In the genomic region with DNA sequence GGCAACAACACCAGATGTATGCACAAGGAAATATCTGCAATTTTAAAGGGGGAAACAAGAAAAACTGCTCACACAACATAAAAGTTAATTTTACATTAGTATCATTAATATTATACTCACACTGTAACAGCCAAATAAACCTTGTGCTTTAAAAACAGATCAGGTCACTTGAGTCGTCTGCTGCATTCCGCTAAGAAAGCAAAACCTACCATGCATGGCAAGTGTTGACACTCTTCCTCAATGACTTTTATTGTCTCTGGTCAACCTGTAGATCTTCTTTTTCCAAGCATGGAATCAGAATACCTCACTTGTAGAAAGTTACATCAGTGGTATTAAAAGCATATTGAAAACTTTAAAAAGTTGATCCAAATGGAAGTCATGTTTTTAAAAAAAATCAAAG, we compare ENCODE assay signal across 30 cellular contexts.
DNase-seq lines count a peak whose midpoint lies in the region; ATAC-seq, FAIRE-seq and TF ChIP-seq lines count a peak whose summit lies in the region.
"Had no signal": no experiment of that assay in that cellular context is flagged by ENCODE, and none has a peak within 500 bp of the region (broad histone marks: within the 10 kb centered on the region; RNA-seq: fewer than 3 reads in every experiment).

No MANE protein-coding gene starts in this region.

- peaks cover 9% of the 10 kb centered on the region; the same call in 1 of the 2 replicates for H3K79me2 ChIP-seq in PC-3 (ENCODE audit: low read length)

- no peak overlapping the region for H2AFZ ChIP-seq in PC-3 (ENCODE audit: low read length)
- H2AFZ ChIP-seq: GM23248 had no signal

- POLR2A ChIA-PET in HEK293 (lab: Yijun Ruan, JAX) (no interaction called here), PC-3 (lab: Charles Lee; ENCODE audit: unreplicated experiment) (no interaction called here)
- POLR2A ChIA-PET in activated CD4-positive, alpha-beta T cell treated with anti-CD3 and anti-CD28 coated beads, Interleukin-2, amount 10 ng/mL, durations not matched to agents 7 days and 5 days (lab: Charles Lee), result no interaction called here

- no peaks in the 10 kb centered on the region for H3K9me3 Mint-ChIP-seq in type B pancreatic cell
- H3K9me3 Mint-ChIP-seq in endothelial cell (ENCODE audit: unreplicated experiment), result no peaks in the 10 kb centered on the region
- no peaks in the 10 kb centered on the region for H3K9me3 Mint-ChIP-seq in activated CD4-positive, alpha-beta T cell treated with anti-CD3 and anti-CD28 coated beads, Interleukin-2, amount 10 ng/mL, durations not matched to agents 7 days and 5 days
- H3K9me3 Mint-ChIP-seq: activated naive CD8-positive, alpha-beta T cell treated with anti-CD3 and anti-CD28 coated beads, Interleukin-2, amount 50 U/mL, for 24 hours; dendritic cell treated with granulocyte-macrophage colony-stimulating factor and Interleukin-4, amounts not matched to agents 40 ng/mL and 50 ng/mL, for 4 days; endodermal cell; HFFc6 had no signal

- DNase-seq in RCC 7860 (ENCODE audit: low spot score), result peak; percentile 13
- DNase-seq in kidney tubule cell (ENCODE audit: low spot score), result peak; percentile 54
- no peak for DNase-seq in type B pancreatic cell (ENCODE audit: extremely low spot score, unreplicated experiment)
- no peak for DNase-seq in endothelial cell (ENCODE audit: low spot score)
- no peak for DNase-seq in PC-3
- no peak for DNase-seq in activated CD4-positive, alpha-beta T cell treated with anti-CD3 and anti-CD28 coated beads, Interleukin-2, amount 10 ng/mL, durations not matched to agents 7 days and 5 days
- DNase-seq: activated CD4-positive, alpha-beta memory T cell treated with anti-CD3 and anti-CD28 coated beads for 36 hours; activated CD4-positive, CD25-positive, alpha-beta regulatory T cell treated with anti-CD3 and anti-CD28 coated beads, Interleukin-2, amount 50 U/mL, for 72 hours; activated naive CD4-positive, alpha-beta T cell; activated naive CD8-positive, alpha-beta T cell treated with anti-CD3 and anti-CD28 coated beads, Interleukin-2, amount 50 U/mL, for 24 hours; activated T-cell treated with anti-CD3 and anti-CD28 coated beads, Interleukin-2, amount 50 U/mL, for 72 hours; CD4-positive, CD25-positive, alpha-beta regulatory T cell; central memory CD4-positive, alpha-beta T cell; endodermal cell; GM23248; HFFc6; Kasumi-1; MV-4-11; NCI-H1436 treated with DMSO at 0.1 percent for 48 hours; NCI-H2081 treated with DMSO at 0.1 percent for 48 hours; NCI-H446 treated with DMSO at 0.1 percent for 48 hours; NCI-H82; sigmoid colon; stimulated activated CD4-positive, alpha-beta T cell treated with anti-CD3 and anti-CD28 coated beads, Interleukin-4, amount 100 ng/mL, for 1 hour; tibial artery had no signal

- H3K9ac ChIP-seq in PC-3 (ENCODE audit: low read length), result no peak overlapping the region
- H3K9ac ChIP-seq: GM23248 had no signal

- no peaks in the 10 kb centered on the region for H3K9me3 ChIP-seq in HEK293 (ENCODE audit: control insufficient read depth, insufficient read depth, low read depth, low read length)
- no peaks in the 10 kb centered on the region for H3K9me3 ChIP-seq in PC-3 (ENCODE audit: low read length)
- H3K9me3 ChIP-seq: sigmoid colon, tibial artery had no signal

- no peak for ATAC-seq in PC-3
- ATAC-seq: activated naive CD8-positive, alpha-beta T cell treated with anti-CD3 and anti-CD28 coated beads, Interleukin-2, amount 50 U/mL, for 24 hours; activated T-cell treated with anti-CD3 and anti-CD28 coated beads, Interleukin-2, amount 50 U/mL, for 72 hours; left lobe of liver had no signal

- no peaks in the 10 kb centered on the region for H4K20me1 ChIP-seq in PC-3 (ENCODE audit: low read length)

- peak overlapping the region; percentile 15 for H3K4me3 Mint-ChIP-seq in type B pancreatic cell
- H3K4me3 Mint-ChIP-seq in endothelial cell (ENCODE audit: unreplicated experiment), result no peak overlapping the region
- H3K4me3 Mint-ChIP-seq in activated CD4-positive, alpha-beta T cell treated with anti-CD3 and anti-CD28 coated beads, Interleukin-2, amount 10 ng/mL, durations not matched to agents 7 days and 5 days, result no peak overlapping the region
- H3K4me3 Mint-ChIP-seq: activated CD4-positive, alpha-beta memory T cell treated with anti-CD3 and anti-CD28 coated beads for 36 hours; activated naive CD8-positive, alpha-beta T cell treated with anti-CD3 and anti-CD28 coated beads, Interleukin-2, amount 50 U/mL, for 24 hours; activated T-cell treated with anti-CD3 and anti-CD28 coated beads, Interleukin-2, amount 50 U/mL, for 72 hours; CD4-positive, CD25-positive, alpha-beta regulatory T cell; dendritic cell treated with granulocyte-macrophage colony-stimulating factor and Interleukin-4, amounts not matched to agents 40 ng/mL and 50 ng/mL, for 4 days; endodermal cell; HFFc6 had no signal

- H3K36me3 ChIP-seq in HEK293 (ENCODE audit: control insufficient read depth in 2 of 2, insufficient read depth in 1 of 2, low read length in 2 of 2), result no peaks in the 10 kb centered on the region
- no peaks in the 10 kb centered on the region for H3K36me3 ChIP-seq in PC-3 (ENCODE audit: low read depth, low read length)
- H3K36me3 ChIP-seq: sigmoid colon, tibial artery had no signal

- H3K27ac ChIP-seq in HEK293 (ENCODE audit: extremely low read depth, low read depth, low read length) (no peak overlapping the region), PC-3 (ENCODE audit: low read length) (no peak overlapping the region)
- H3K27ac ChIP-seq: GM23248, tibial artery had no signal

- H3F3A ChIP-seq in PC-3 (ENCODE audit: low read length, unreplicated experiment), result no peaks in the 10 kb centered on the region

- no TSS peak for BruUV-seq in PC-3 (replicated peaks; lab: Mats Ljungman, UMichigan)

- H3K27ac Mint-ChIP-seq in type B pancreatic cell, result no peak overlapping the region
- H3K27ac Mint-ChIP-seq in endothelial cell (ENCODE audit: unreplicated experiment), result no peak overlapping the region
- H3K27ac Mint-ChIP-seq in activated CD4-positive, alpha-beta T cell treated with anti-CD3 and anti-CD28 coated beads, Interleukin-2, amount 10 ng/mL, durations not matched to agents 7 days and 5 days, result no peak overlapping the region
- H3K27ac Mint-ChIP-seq: activated CD4-positive, alpha-beta memory T cell treated with anti-CD3 and anti-CD28 coated beads for 36 hours; activated naive CD8-positive, alpha-beta T cell treated with anti-CD3 and anti-CD28 coated beads, Interleukin-2, amount 50 U/mL, for 24 hours; activated T-cell treated with anti-CD3 and anti-CD28 coated beads, Interleukin-2, amount 50 U/mL, for 72 hours; CD4-positive, CD25-positive, alpha-beta regulatory T cell; dendritic cell treated with granulocyte-macrophage colony-stimulating factor and Interleukin-4, amounts not matched to agents 40 ng/mL and 50 ng/mL, for 4 days; endodermal cell; HFFc6; progenitor cell of endocrine pancreas had no signal

- peak; percentile 78 for FAIRE-seq in RCC 7860 (lab: Jason Lieb, UNC)
- FAIRE-seq: frontal cortex had no signal

- H3K4me3 ChIP-seq in HEK293 (ENCODE audit: low read depth, low read length) (no peak overlapping the region), PC-3 (ENCODE audit: low read length) (no peak overlapping the region)
- H3K4me3 ChIP-seq: GM23248, sigmoid colon, tibial artery had no signal

- intact Hi-C loops in PC-3 (cut with micrococcal nuclease), result no loop called here

- H3K9me2 ChIP-seq in PC-3 (replicated peaks; ENCODE audit: low read length), result no peaks in the 10 kb centered on the region

- TF ChIP-seq CTCF in HEK293 (tag by site-specific recombination; IDR thresholded peaks at IDR 0.05) (no peak), type B pancreatic cell (conservative IDR thresholded peaks at IDR 0.05) (no peak), endothelial cell (IDR thresholded peaks at IDR 0.05; ENCODE audit: unreplicated experiment) (no peak), PC-3 (conservative IDR thresholded peaks at IDR 0.05; ENCODE audit: low read depth, low read length) (no peak)

- peaks cover 73% of the 10 kb centered on the region for H3K4me1 Mint-ChIP-seq in type B pancreatic cell (ENCODE audit: unreplicated experiment)
- H3K4me1 Mint-ChIP-seq in endothelial cell (ENCODE audit: unreplicated experiment), result peaks cover 27% of the 10 kb centered on the region
- no peaks in the 10 kb centered on the region for H3K4me1 Mint-ChIP-seq in activated CD4-positive, alpha-beta T cell treated with anti-CD3 and anti-CD28 coated beads, Interleukin-2, amount 10 ng/mL, durations not matched to agents 7 days and 5 days
- H3K4me1 Mint-ChIP-seq: activated naive CD8-positive, alpha-beta T cell treated with anti-CD3 and anti-CD28 coated beads, Interleukin-2, amount 50 U/mL, for 24 hours; CD4-positive, CD25-positive, alpha-beta regulatory T cell had no signal

- H3K27me3 ChIP-seq in PC-3 (ENCODE audit: low read length), result no peaks in the 10 kb centered on the region
- H3K27me3 ChIP-seq: sigmoid colon, tibial artery had no signal

- H3K36me3 Mint-ChIP-seq in type B pancreatic cell, result no peaks in the 10 kb centered on the region
- no peaks in the 10 kb centered on the region for H3K36me3 Mint-ChIP-seq in endothelial cell (ENCODE audit: low read depth, unreplicated experiment)
- no peaks in the 10 kb centered on the region for H3K36me3 Mint-ChIP-seq in activated CD4-positive, alpha-beta T cell treated with anti-CD3 and anti-CD28 coated beads, Interleukin-2, amount 10 ng/mL, durations not matched to agents 7 days and 5 days (ENCODE audit: low read depth)
- H3K36me3 Mint-ChIP-seq: activated CD4-positive, alpha-beta memory T cell treated with anti-CD3 and anti-CD28 coated beads for 36 hours; CD4-positive, CD25-positive, alpha-beta regulatory T cell had no signal

- CTCF ChIA-PET in HEK293 (lab: Yijun Ruan, JAX) (interaction anchor here (0.6 kb wide), 1 partner anchor 58 kb away, joined by 3 read pairs; no protein-coding TSS in a partner anchor), PC-3 (lab: Charles Lee) (no interaction called here)
- CTCF ChIA-PET in activated CD4-positive, alpha-beta T cell treated with anti-CD3 and anti-CD28 coated beads, Interleukin-2, amount 10 ng/mL, durations not matched to agents 7 days and 5 days (lab: Charles Lee), result no interaction called here

- H3K4me1 ChIP-seq in HEK293 (ENCODE audit: control insufficient read depth, insufficient read depth, low read length) (peaks cover 6% of the 10 kb centered on the region; the same call in 1 of the 2 replicates), PC-3 (ENCODE audit: insufficient read depth, low read length) (peaks cover 23% of the 10 kb centered on the region)

- H3K27me3 Mint-ChIP-seq in type B pancreatic cell, result no peaks in the 10 kb centered on the region
- peaks cover 2% of the 10 kb centered on the region for H3K27me3 Mint-ChIP-seq in endothelial cell (ENCODE audit: unreplicated experiment)
- no peaks in the 10 kb centered on the region for H3K27me3 Mint-ChIP-seq in activated CD4-positive, alpha-beta T cell treated with anti-CD3 and anti-CD28 coated beads, Interleukin-2, amount 10 ng/mL, durations not matched to agents 7 days and 5 days
- H3K27me3 Mint-ChIP-seq: activated CD4-positive, alpha-beta memory T cell treated with anti-CD3 and anti-CD28 coated beads for 36 hours; activated naive CD8-positive, alpha-beta T cell treated with anti-CD3 and anti-CD28 coated beads, Interleukin-2, amount 50 U/mL, for 24 hours; CD4-positive, CD25-positive, alpha-beta regulatory T cell; dendritic cell treated with granulocyte-macrophage colony-stimulating factor and Interleukin-4, amounts not matched to agents 40 ng/mL and 50 ng/mL, for 4 days had no signal

- H3K4me2 ChIP-seq in PC-3 (ENCODE audit: low read length), result no peak overlapping the region

TF ChIP-seq in HEK293, 187 proteins besides CTCF, POLR2A, EP300 and RAD21 (continues in another document):
- TF ChIP-seq ZBTB17 (tag by site-specific recombination; IDR thresholded peaks at IDR 0.05), result no peak

Comparison
In these comparisons a context has a peak if more than half of its experiments do, and no peak if none do; other contexts are left out.
1. DNase-seq: peak in RCC 7860 (single experiment) and kidney tubule cell (single experiment); none in type B pancreatic cell (single experiment), endothelial cell (single experiment), PC-3 (single experiment) and activated CD4-positive, alpha-beta T cell treated with anti-CD3 and anti-CD28 coated beads, Interleukin-2, amount 10 ng/mL, durations not matched to agents 7 days and 5 days (single experiment).